Comparison of ENCODE assay signal across 27 cellular contexts in genomic region chr7:44109991-44110390, GRCh38. TPM values are rescaled to one million over a fixed set of nuclear protein-coding genes. Genes with fewer than 3 reads are reported as not detected.
"Had no signal": no experiment of that assay in that cellular context is flagged by ENCODE, and none has a peak within 500 bp of the region (broad histone marks: within the 10 kb centered on the region; RNA-seq: fewer than 3 reads in every experiment).

No MANE protein-coding gene starts in this region.

- H3K9ac ChIP-seq: KMS-11 had no signal

- H3K4me2 ChIP-seq: KMS-11 had no signal

- DNase-seq: activated CD4-positive, alpha-beta T cell treated with anti-CD3 and anti-CD28 coated beads, Interleukin-2, amount 50 U/mL, for 48 hours; activated CD4-positive, CD25-positive, alpha-beta regulatory T cell treated with anti-CD3 and anti-CD28 coated beads, Interleukin-2, amount 50 U/mL, for 72 hours; activated CD8-positive, alpha-beta memory T cell treated with anti-CD3 and anti-CD28 coated beads, Interleukin-2, amount 10 ng/mL, durations not matched to agents 7 days and 5 days; activated gamma-delta T cell treated with Interleukin-2 at 50 U/mL for 16 hours; activated naive CD4-positive, alpha-beta T cell treated with anti-CD3 and anti-CD28 coated beads, Interleukin-2, amount 10 ng/mL, durations not matched to agents 7 days and 5 days; activated naive CD8-positive, alpha-beta T cell treated with anti-CD3 and anti-CD28 coated beads, Interleukin-2, amount 10 ng/mL, durations not matched to agents 7 days and 5 days; activated T-cell treated with anti-CD3 and anti-CD28 coated beads, Interleukin-2, amount 50 U/mL, for 4 hours; adrenal gland; anterior cingulate cortex; central memory CD4-positive, alpha-beta T cell; MG63; MV-4-11; NCI-H1417 treated with DMSO at 0.1 percent for 48 hours; NCI-H2029 treated with DMSO at 0.1 percent for 48 hours; NCI-H510A treated with DMSO at 0.1 percent for 48 hours; NCI-H69; NK-92 treated with Interleukin-12 subunit alpha and Interleukin-12 subunit beta, amount 100 ng/mL, for 24 hours; OCI-M1; SHP77; T-helper 17 cell; T-helper 9 cell had no signal

- H3K27me3 Mint-ChIP-seq: activated naive CD8-positive, alpha-beta T cell treated with anti-CD3 and anti-CD28 coated beads, Interleukin-2, amount 10 ng/mL, durations not matched to agents 7 days and 5 days had no signal

- H3K4me1 ChIP-seq: adrenal gland had no signal

- ATAC-seq: activated CD8-positive, alpha-beta memory T cell treated with anti-CD3 and anti-CD28 coated beads, Interleukin-2, amount 10 ng/mL, durations not matched to agents 7 days and 5 days; activated T-cell treated with anti-CD3 and anti-CD28 coated beads, Interleukin-2, amount 50 U/mL, for 4 hours; activated T-helper 17 cell treated with anti-CD3 and anti-CD28 coated beads, Interleukin-2, amount 50 U/mL, for 72 hours; Panc1; T-helper 17 cell; WTC11 had no signal

- H3K27me3 ChIP-seq: adrenal gland, breast epithelium, MG63, SJSA1 had no signal

- H3K9me3 ChIP-seq: adrenal gland, breast epithelium, MG63, SJSA1 had no signal

- H3K27ac Mint-ChIP-seq: activated CD8-positive, alpha-beta memory T cell treated with anti-CD3 and anti-CD28 coated beads, Interleukin-2, amount 10 ng/mL, durations not matched to agents 7 days and 5 days; activated naive CD4-positive, alpha-beta T cell treated with anti-CD3 and anti-CD28 coated beads, Interleukin-2, amount 10 ng/mL, durations not matched to agents 7 days and 5 days; activated naive CD8-positive, alpha-beta T cell treated with anti-CD3 and anti-CD28 coated beads, Interleukin-2, amount 10 ng/mL, durations not matched to agents 7 days and 5 days; activated T-helper 17 cell treated with anti-CD3 and anti-CD28 coated beads, Interleukin-2, amount 50 U/mL, for 72 hours; T-helper 17 cell; WTC11 had no signal

- H3K36me3 ChIP-seq: breast epithelium had no signal

- H3K27ac ChIP-seq: adrenal gland, KMS-11, SJSA1 had no signal

- H3K4me1 Mint-ChIP-seq: activated T-helper 17 cell treated with anti-CD3 and anti-CD28 coated beads, Interleukin-2, amount 50 U/mL, for 72 hours had no signal

- H3K4me3 Mint-ChIP-seq: activated CD8-positive, alpha-beta memory T cell treated with anti-CD3 and anti-CD28 coated beads, Interleukin-2, amount 10 ng/mL, durations not matched to agents 7 days and 5 days; activated naive CD4-positive, alpha-beta T cell treated with anti-CD3 and anti-CD28 coated beads, Interleukin-2, amount 10 ng/mL, durations not matched to agents 7 days and 5 days; activated naive CD8-positive, alpha-beta T cell treated with anti-CD3 and anti-CD28 coated beads, Interleukin-2, amount 10 ng/mL, durations not matched to agents 7 days and 5 days; activated T-cell treated with anti-CD3 and anti-CD28 coated beads, Interleukin-2, amount 50 U/mL, for 4 hours; activated T-helper 17 cell treated with anti-CD3 and anti-CD28 coated beads, Interleukin-2, amount 50 U/mL, for 72 hours; T-helper 17 cell; WTC11 had no signal

- H3K9me3 Mint-ChIP-seq: activated naive CD4-positive, alpha-beta T cell treated with anti-CD3 and anti-CD28 coated beads, Interleukin-2, amount 10 ng/mL, durations not matched to agents 7 days and 5 days; activated naive CD8-positive, alpha-beta T cell treated with anti-CD3 and anti-CD28 coated beads, Interleukin-2, amount 10 ng/mL, durations not matched to agents 7 days and 5 days; activated T-cell treated with anti-CD3 and anti-CD28 coated beads, Interleukin-2, amount 50 U/mL, for 4 hours; activated T-helper 17 cell treated with anti-CD3 and anti-CD28 coated beads, Interleukin-2, amount 50 U/mL, for 72 hours; WTC11 had no signal

- H3K4me3 ChIP-seq: adrenal gland, MG63, SJSA1 had no signal

RNA-seq across cellular contexts. Expression of gene AEBP1, which starts 5.8 kb away (rescaled TPM):
- total RNA-seq: SJSA1 had no signal

RNA-seq across cellular contexts. Expression of gene MYL7, which starts 31.1 kb away (rescaled TPM):
- total RNA-seq: activated CD8-positive, alpha-beta memory T cell treated with anti-CD3 and anti-CD28 coated beads, Interleukin-2, amount 10 ng/mL, durations not matched to agents 7 days and 5 days; activated naive CD8-positive, alpha-beta T cell treated with anti-CD3 and anti-CD28 coated beads, Interleukin-2, amount 10 ng/mL, durations not matched to agents 7 days and 5 days; activated T-helper 17 cell treated with anti-CD3 and anti-CD28 coated beads, Interleukin-2, amount 50 U/mL, for 72 hours; adrenal gland; SJSA1; T-helper 17 cell had no signal
